Comparison of ENCODE assay signal across 24 cellular contexts in the genomic region with DNA sequence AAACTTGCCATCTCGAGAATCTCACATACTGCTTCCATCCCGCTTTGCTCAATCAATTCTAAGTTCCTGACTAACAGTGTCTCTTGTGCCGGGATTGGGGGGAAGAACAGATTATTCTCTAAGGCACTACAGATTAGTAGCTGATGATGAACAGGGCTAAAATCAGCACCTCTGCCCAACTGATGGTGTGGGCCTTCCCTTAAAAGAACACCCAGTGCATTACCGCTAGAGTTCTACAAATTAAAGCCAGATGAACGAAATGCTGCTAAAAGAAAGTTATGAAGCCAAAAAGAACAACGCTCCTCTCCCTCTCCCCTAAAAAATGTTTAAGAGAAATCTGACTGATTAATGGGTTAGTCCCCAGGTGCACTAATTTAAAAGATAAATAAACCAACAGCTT. TPM values are rescaled to one million over a fixed set of nuclear protein-coding genes. Genes with fewer than 3 reads are reported as not detected.
DNase-seq lines count a peak whose midpoint lies in the region; ATAC-seq, FAIRE-seq and TF ChIP-seq lines count a peak whose summit lies in the region.
"Had no signal": no experiment of that assay in that cellular context is flagged by ENCODE, and none has a peak within 500 bp of the region (broad histone marks: within the 10 kb centered on the region; RNA-seq: fewer than 3 reads in every experiment).

No MANE protein-coding gene starts in this region.

- no peak overlapping the region for H2BK12ac ChIP-seq in mesenchymal stem cell (ENCODE audit: low read length in 2 of 2)

- WGBS in IMR-90 (ENCODE audit: extremely low coverage in 2 of 2, insufficient read length in 1 of 2), 2 experiments, result no CpG with 5 or more reads among the region's 6 CpGs
- 91% methylated on average over 6 of the region's 6 CpGs for WGBS in GM12878 (ENCODE audit: insufficient coverage, insufficient replicate concordance, low lambda C conversion rate, missing lambda C conversion rate)
- WGBS in mesenchymal stem cell, result 95% methylated on average over 5 of the region's 6 CpGs
- 89% methylated on average over 6 of the region's 6 CpGs for WGBS in mammary epithelial cell (ENCODE audit: low coverage, missing lambda C conversion rate)

- no peak for TF ChIP-seq POLR2A in IMR-90 (IDR thresholded peaks at IDR 0.05; ENCODE audit: low read depth, low read length)
- no peak for TF ChIP-seq POLR2A in GM12878 (IDR thresholded peaks at IDR 0.05; ENCODE audit: low read depth, low read length)

- dilution Hi-C loops in IMR-90 (cut with HindIII; ENCODE audit: low sequenced_read_pairs, unreplicated experiment), result no loop called here
- dilution Hi-C loops in mammary epithelial cell (cut with HindIII; ENCODE audit: low sequenced_read_pairs), result no loop called here

- H2AFZ ChIP-seq in IMR-90 (replicated peaks; ENCODE audit: low read length, poor library complexity), result no peak overlapping the region
- H2AFZ ChIP-seq in GM12878 (ENCODE audit: control insufficient read depth, low read depth, low read length), result no peak overlapping the region
- no peak overlapping the region for H2AFZ ChIP-seq in mesenchymal stem cell (ENCODE audit: low read depth, low read length)
- H2AFZ ChIP-seq in mammary epithelial cell (ENCODE audit: low read depth, low read length), result no peak overlapping the region

- H3K23ac ChIP-seq in IMR-90 (ENCODE audit: low read depth, low read length) (peak overlapping the region; percentile 38; the same call in 1 of the 2 replicates), mesenchymal stem cell (ENCODE audit: low read length in 2 of 2) (no peak overlapping the region)

- POLR2A ChIA-PET in IMR-90 (lab: Charles Lee; ENCODE audit: unreplicated experiment), result no interaction called here
- POLR2A ChIA-PET in GM12878 (lab: Charles Lee), result interaction anchor here (0.8 to 1.5 kb wide), 5 partner anchors 10 to 21 kb away, joined by 3 to 6 read pairs (median 3); no protein-coding TSS in a partner anchor

- no peak overlapping the region for H4K5ac ChIP-seq in IMR-90 (ENCODE audit: low read depth, low read length)

- peak overlapping the region; percentile 9 for H3K4me3 ChIP-seq in AG10803 (ENCODE audit: low read length)
- no peak overlapping the region for H3K4me3 ChIP-seq in IMR-90 (ENCODE audit: insufficient read depth, low read depth, low read length)
- peak overlapping the region; percentile 43; the same call in 1 of the 2 replicates for H3K4me3 ChIP-seq in GM12878
- H3K4me3 ChIP-seq in mesenchymal stem cell (ENCODE audit: insufficient read depth in 1 of 2, low read depth in 1 of 2, low read length in 2 of 2), result peak overlapping the region in 1 of 2 experiments; percentile 61
- H3K4me3 ChIP-seq in mammary epithelial cell (replicated peaks in 1 of 3; ENCODE audit: insufficient read depth in 1 of 3, low read depth in 2 of 3, low read length in 3 of 3), result no peak overlapping the region
- H3K4me3 ChIP-seq: breast epithelium, dorsolateral prefrontal cortex, tibial artery had no signal

- peaks cover 10% of the 10 kb centered on the region for H3K9me1 ChIP-seq in IMR-90 (ENCODE audit: insufficient read depth, low read length)

- H3K56ac ChIP-seq in IMR-90 (ENCODE audit: extremely low read depth, insufficient read depth, low read length), result no peak overlapping the region

- H3K9ac ChIP-seq in IMR-90 (ENCODE audit: low read depth, low read length) (no peak overlapping the region), GM12878 (ENCODE audit: control insufficient read depth, insufficient read depth, low read length) (no peak overlapping the region), mesenchymal stem cell (ENCODE audit: low read length) (peak overlapping the region; percentile 72), mammary epithelial cell (ENCODE audit: insufficient read depth, low read length) (no peak overlapping the region)

- TF ChIP-seq EP300 in GM12878 (IDR thresholded peaks at IDR 0.05; ENCODE audit: borderline replicate concordance in 1 of 2, control insufficient read depth in 1 of 2, low read depth in 2 of 2, low read length in 2 of 2), result no peak

- no peaks in the 10 kb centered on the region for H3K27me3 ChIP-seq in IMR-90 (ENCODE audit: control insufficient read depth, insufficient read depth, low read length)
- no peaks in the 10 kb centered on the region for H3K27me3 ChIP-seq in GM12878 (replicated peaks in 1 of 2; ENCODE audit: control insufficient read depth in 2 of 2, insufficient read depth in 2 of 2, low read length in 1 of 2)
- H3K27me3 ChIP-seq in mesenchymal stem cell (ENCODE audit: control insufficient read depth in 1 of 2, insufficient read depth in 1 of 2, low read length in 2 of 2), result no peaks in the 10 kb centered on the region
- no peaks in the 10 kb centered on the region for H3K27me3 ChIP-seq in mammary epithelial cell (ENCODE audit: insufficient read depth, low read length)
- H3K27me3 ChIP-seq: breast epithelium, dorsolateral prefrontal cortex, neutrophil, tibial artery had no signal

- H3K18ac ChIP-seq in IMR-90 (ENCODE audit: low read depth, low read length) (no peak overlapping the region), mesenchymal stem cell (ENCODE audit: low read depth in 1 of 2, low read length in 2 of 2) (no peak overlapping the region)

- CTCF ChIA-PET in IMR-90 (lab: Yijun Ruan, JAX) (no interaction called here), GM12878 (lab: Yijun Ruan, JAX) (interaction anchor here (1.0 to 2.9 kb wide), 6 partner anchors 14 to 242 kb away, joined by 3 to 10 read pairs (median 4); partner anchors contain the start of gene EFCAB13), mammary epithelial cell (lab: Charles Lee; ENCODE audit: low non-redundant PET) (no interaction called here)

- no peaks in the 10 kb centered on the region for H3K9me3 ChIP-seq in IMR-90 (ENCODE audit: control insufficient read depth, insufficient read depth, low read length)
- H3K9me3 ChIP-seq in GM12878 (replicated peaks; ENCODE audit: control insufficient read depth, insufficient read depth, low read length), result no peaks in the 10 kb centered on the region
- H3K9me3 ChIP-seq in mesenchymal stem cell (ENCODE audit: control insufficient read depth, low read length), result no peaks in the 10 kb centered on the region
- no peaks in the 10 kb centered on the region for H3K9me3 ChIP-seq in mammary epithelial cell (replicated peaks; ENCODE audit: insufficient read depth, low read length)
- H3K9me3 ChIP-seq: breast epithelium, neutrophil, tibial artery had no signal

- H3K79me1 ChIP-seq in IMR-90 (ENCODE audit: low read depth in 1 of 2, low read length in 2 of 2) (peaks cover 8 to 40% of the 10 kb centered on the region in 2 experiments; a peak in 3 of 4 replicates), mesenchymal stem cell (replicated peaks; ENCODE audit: low read length, poor library complexity, severe bottlenecking) (peaks cover 2% of the 10 kb centered on the region)

- TF ChIP-seq CTCF in AG10803 (conservative IDR thresholded peaks at IDR 0.05; ENCODE audit: low read length), result no peak
- no peak for TF ChIP-seq CTCF in IMR-90 (conservative IDR thresholded peaks at IDR 0.05; ENCODE audit: low read depth, low read length)
- no peak for TF ChIP-seq CTCF in GM12878 (IDR thresholded peaks at IDR 0.05 in 2 of 3, conservative IDR thresholded peaks at IDR 0.05 in 1 of 3; ENCODE audit: control insufficient read depth in 2 of 3, extremely low read depth in 1 of 3, insufficient read depth in 1 of 3, low read depth in 3 of 3, low read length in 3 of 3)
- no peak for TF ChIP-seq CTCF in mammary epithelial cell (conservative IDR thresholded peaks at IDR 0.05 in 1 of 2, IDR thresholded peaks at IDR 0.05 in 1 of 2; ENCODE audit: extremely low read depth in 1 of 2, insufficient read depth in 1 of 2, low read depth in 1 of 2, low read length in 2 of 2)

- H3K36me3 ChIP-seq in IMR-90 (ENCODE audit: control insufficient read depth, insufficient read depth, low read length), result peaks cover 7% of the 10 kb centered on the region
- peaks cover 2 to 8% of the 10 kb centered on the region in 2 experiments; a peak in 3 of 4 replicates for H3K36me3 ChIP-seq in GM12878 (ENCODE audit: control insufficient read depth in 2 of 2, insufficient read depth in 2 of 2, low read length in 1 of 2)
- H3K36me3 ChIP-seq in mesenchymal stem cell (ENCODE audit: control insufficient read depth in 1 of 2, insufficient read depth in 2 of 2, low read depth in 1 of 2, low read length in 2 of 2), result peaks cover 5 to 26% of the 10 kb centered on the region in 2 experiments
- peaks cover 12% of the 10 kb centered on the region for H3K36me3 ChIP-seq in mammary epithelial cell (ENCODE audit: insufficient read depth, low read length)
- H3K36me3 ChIP-seq: breast epithelium, neutrophil had no signal

- H2BK5ac ChIP-seq in IMR-90 (ENCODE audit: low read depth, low read length, poor library complexity, severe bottlenecking), result no peak overlapping the region
- no peak overlapping the region for H2BK5ac ChIP-seq in mesenchymal stem cell (ENCODE audit: low read depth, low read length, poor library complexity, severe bottlenecking)

- no peak overlapping the region for H2AK5ac ChIP-seq in IMR-90 (ENCODE audit: low read depth, low read length)
- H2AK5ac ChIP-seq in mesenchymal stem cell (ENCODE audit: low read length, severe bottlenecking), result no peak overlapping the region

- no peak overlapping the region for H3K27ac ChIP-seq in IMR-90 (ENCODE audit: insufficient read depth, low read length)
- no peak overlapping the region for H3K27ac ChIP-seq in GM12878 (ENCODE audit: control insufficient read depth, insufficient read depth)
- H3K27ac ChIP-seq in mesenchymal stem cell (ENCODE audit: low read length, poor library complexity, severe bottlenecking), result no peak overlapping the region
- no peak overlapping the region for H3K27ac ChIP-seq in mammary epithelial cell (ENCODE audit: insufficient read depth, low read depth, low read length)
- H3K27ac ChIP-seq: breast epithelium, dorsolateral prefrontal cortex, neutrophil, tibial artery had no signal

- H3K4ac ChIP-seq in IMR-90 (ENCODE audit: low read depth, low read length), result no peak overlapping the region
- H3K4ac ChIP-seq in mesenchymal stem cell (ENCODE audit: low read depth in 1 of 2, low read length in 2 of 2), result no peak overlapping the region

- H2BK15ac ChIP-seq in IMR-90 (ENCODE audit: low read depth, low read length) (no peak overlapping the region), mesenchymal stem cell (ENCODE audit: low read depth, poor library complexity, severe bottlenecking) (no peak overlapping the region)

- DNase-seq in AG10803 (ENCODE audit: low read depth), result peak; percentile 59
- no peak for DNase-seq in IMR-90
- no peak for DNase-seq in GM12878 (ENCODE audit: low read depth, low spot score)
- no peak for DNase-seq in mesenchymal stem cell
- no peak for DNase-seq in mucosa of gallbladder (ENCODE audit: low spot score)
- no peak for DNase-seq in mammary epithelial cell
- DNase-seq: activated B cell treated with CpG ODN at 0.5 μM for 24 hours; activated CD8-positive, alpha-beta T cell treated with anti-CD3 and anti-CD28 coated beads, Interleukin-2, amount 10 ng/mL, durations not matched to agents 7 days and 5 days; activated T-cell treated with anti-CD3 and anti-CD28 coated beads, Interleukin-2, amount 50 U/mL, for 4 hours; CD4-positive, alpha-beta T cell; DMS79; dorsolateral prefrontal cortex; kidney glomerular epithelial cell; NCI-H2081; NCI-H446 treated with DMSO at 0.1 percent for 48 hours; retina; tibial artery had no signal

- no peak for TF ChIP-seq RAD21 in IMR-90 (IDR thresholded peaks at IDR 0.05; ENCODE audit: low read length)
- no peak for TF ChIP-seq RAD21 in GM12878 (IDR thresholded peaks at IDR 0.05; ENCODE audit: insufficient read depth, low read depth, low read length)

- H4K8ac ChIP-seq in IMR-90 (ENCODE audit: low read depth in 2 of 2, low read length in 2 of 2) (no peak overlapping the region; a peak in 1 of 4 replicates), mesenchymal stem cell (ENCODE audit: low read length) (no peak overlapping the region)

- ATAC-seq in IMR-90 (ENCODE audit: low read depth) (no peak), GM12878 (no peak), GM19324 (IDR thresholded peaks at IDR 0.05; ENCODE audit: low FRiP score, unreplicated experiment) (no peak), GM21367 (IDR thresholded peaks at IDR 0.05; ENCODE audit: unreplicated experiment) (no peak)
- ATAC-seq: activated CD8-positive, alpha-beta T cell treated with anti-CD3 and anti-CD28 coated beads, Interleukin-2, amount 10 ng/mL, durations not matched to agents 7 days and 5 days; activated T-cell treated with anti-CD3 and anti-CD28 coated beads, Interleukin-2, amount 50 U/mL, for 4 hours; esophagus mucosa; stimulated activated memory B cell treated with anti-CD40 and anti-IgM and Interleukin-4, amounts not matched to agents 10 μg/mL and 1 μg/mL and 100 μg/mL, for 72 hours had no signal

- peak overlapping the region; percentile 39 for H2AK9ac ChIP-seq in IMR-90 (replicated peaks; ENCODE audit: low read depth, low read length, poor library complexity)

- peaks cover 10% of the 10 kb centered on the region for H3K4me1 ChIP-seq in IMR-90 (ENCODE audit: control insufficient read depth, insufficient read depth, low read length)
- no peaks in the 10 kb centered on the region for H3K4me1 ChIP-seq in GM12878 (ENCODE audit: control insufficient read depth, insufficient read depth, low read length)
- no peaks in the 10 kb centered on the region for H3K4me1 ChIP-seq in mesenchymal stem cell (ENCODE audit: control insufficient read depth, insufficient read depth, low read depth, low read length)
- no peaks in the 10 kb centered on the region for H3K4me1 ChIP-seq in mammary epithelial cell (ENCODE audit: insufficient read depth, low read length)
- H3K4me1 ChIP-seq: breast epithelium had no signal

- H4K20me1 ChIP-seq in IMR-90 (ENCODE audit: insufficient read depth, low read length), result peaks cover 76% of the 10 kb centered on the region
- H4K20me1 ChIP-seq in GM12878 (ENCODE audit: control insufficient read depth, insufficient read depth), result no peaks in the 10 kb centered on the region; the same call in 1 of the 2 replicates
- peaks cover 2% of the 10 kb centered on the region for H4K20me1 ChIP-seq in mammary epithelial cell (ENCODE audit: insufficient read depth, low read length)

- RAD21 ChIA-PET in GM12878 (lab: Charles Lee; ENCODE audit: unreplicated experiment), result interaction anchor here (0.7 to 4.6 kb wide), 4 partner anchors 19 to 478 kb away, joined by 3 to 21 read pairs (median 3); no protein-coding TSS in a partner anchor

- no peak overlapping the region for H2BK20ac ChIP-seq in IMR-90 (ENCODE audit: low read depth, low read length)

- BruUV-seq in IMR-90 (replicated peaks; lab: Mats Ljungman, UMichigan), result no TSS peak
- BruUV-seq in GM12878 (replicated peaks; lab: Mats Ljungman, UMichigan), result no TSS peak
- no TSS peak for BruUV-seq in mammary epithelial cell (replicated peaks; lab: Mats Ljungman, UMichigan)

- H4K91ac ChIP-seq in IMR-90 (ENCODE audit: insufficient read depth, low read depth, low read length) (no peak overlapping the region), mesenchymal stem cell (ENCODE audit: low read length) (no peak overlapping the region)

- FAIRE-seq in GM12878 (lab: Jason Lieb, UNC), result no peak
- FAIRE-seq: H54 had no signal

- intact Hi-C loops in IMR-90 (cut with micrococcal nuclease) (loop anchor here (5.0 kb wide), 1 partner anchor 133 kb away; no protein-coding TSS in a partner anchor), GM12878 (cut with micrococcal nuclease; ENCODE audit: unreplicated experiment) (no loop called here), mammary epithelial cell (cut with micrococcal nuclease) (no loop called here)

- H2BK120ac ChIP-seq in IMR-90 (ENCODE audit: low read depth, low read length), result no peak overlapping the region
- H2BK120ac ChIP-seq in mesenchymal stem cell (ENCODE audit: low read depth, low read length), result no peak overlapping the region

- H3K14ac ChIP-seq in IMR-90 (replicated peaks; ENCODE audit: low read depth, low read length) (peak overlapping the region; percentile 40; the same call in 1 of the 2 replicates), mesenchymal stem cell (ENCODE audit: low read length in 2 of 2) (no peak overlapping the region)

- in situ Hi-C loops in IMR-90 (cut with MboI; ENCODE audit: low sequenced_read_pairs), result no loop called here
- in situ Hi-C loops in GM12878 (cut with MboI), result no loop called here
- in situ Hi-C loops in mammary epithelial cell (cut with MboI; ENCODE audit: low sequenced_read_pairs in 2 of 2), result no loop called here

- SMC1A ChIA-PET in GM12878 (lab: Charles Lee; ENCODE audit: uncharacterized antibody, unreplicated experiment), result interaction anchor here (0.8 to 5.6 kb wide), 8 partner anchors 9 to 131 kb away, joined by 3 to 52 read pairs (median 3); no protein-coding TSS in a partner anchor

- H3K4me2 ChIP-seq in IMR-90 (ENCODE audit: low read depth, low read length) (peak overlapping the region; percentile 26; the same call in 1 of the 2 replicates), GM12878 (ENCODE audit: control insufficient read depth, insufficient read depth) (peak overlapping the region; percentile 46), mesenchymal stem cell (ENCODE audit: low read length, poor library complexity, severe bottlenecking) (peak overlapping the region; percentile 37), mammary epithelial cell (ENCODE audit: insufficient read depth, low read depth, low read length) (no peak overlapping the region)

- H3K79me2 ChIP-seq in GM12878 (ENCODE audit: control insufficient read depth, insufficient read depth, low read length) (peaks cover 86% of the 10 kb centered on the region), mammary epithelial cell (ENCODE audit: insufficient read depth, low read length) (peaks cover 90% of the 10 kb centered on the region)

RNA-seq across cellular contexts. Expression of gene CDC27, which starts 4.4 kb away (rescaled TPM):
- total RNA-seq in IMR-90 (2012; rRNA removed) (170 and 190 TPM in 2 replicates), GM12878 (2014; rRNA removed) (94.8 and 118 TPM in 2 replicates), GM12878 (2014; rRNA removed; fragmentation: Illumina TruSeq; extraction: Trizol) (92.5 and 100.0 TPM in 2 replicates), GM12878 (2021) (116 and 125 TPM in 2 replicates), mucosa of gallbladder (75.2 TPM), mammary epithelial cell (100 to 1,000 TPM in 1 of 2 donors, 10 to 100 TPM in 1; 80.7 to 128 TPM)
- polyA plus RNA-seq in IMR-90 (2012; rRNA removed) (47.7 and 57.9 TPM in 2 replicates), GM12878 (2011; rRNA removed) (138 and 157 TPM in 2 replicates), GM12878 (2014; fragmentation: Illumina TruSeq; extraction: Trizol) (99.7 and 118 TPM in 2 replicates), GM12878 (2014; fragmentation: Nextera tagmentation; extraction: Ambion mirVana) (10 to 100 TPM; 23.2 to 27.2 TPM), GM12878 (2014; rRNA removed) (44.7 and 47.3 TPM in 2 replicates), GM12878 (2016; fragmentation: Nextera tagmentation; extraction: Ambion mirVana) (10 to 100 TPM; 97.2 to 98.4 TPM), mammary epithelial cell (84.5 TPM)
- polyA plus RNA-seq in IMR-90 (2012; cell fraction: cytosol; rRNA removed), result 12.3 and 13.8 TPM in 2 replicates
- polyA plus RNA-seq in IMR-90 (2012; cell fraction: nucleus; rRNA removed; ENCODE audit: low replicate concordance), result 15.1 and 99.8 TPM in 2 replicates
- 118 and 123 TPM in 2 replicates for total RNA-seq in GM12878 (2013; cell fraction: nucleolus; rRNA removed)
- polyA plus RNA-seq in GM12878 (2011; ENCODE audit: low read depth), result 36.8 TPM
- polyA plus RNA-seq in GM12878 (2011; cell fraction: cytosol; rRNA removed), result 81.8 and 88.7 TPM in 2 replicates
- 97.1 and 105 TPM in 2 replicates for polyA plus RNA-seq in GM12878 (2011; cell fraction: nucleus; rRNA removed)
- 32.2 and 41.5 TPM in 2 replicates for polyA plus RNA-seq in GM12878 (2012)
- 214 and 252 TPM in 2 replicates for polyA minus RNA-seq in GM12878 (2011; rRNA and poly(A)+ RNA removed)
- polyA minus RNA-seq in GM12878 (2011; cell fraction: cytosol; rRNA and poly(A)+ RNA removed), result 59.7 and 63.4 TPM in 2 replicates
- polyA minus RNA-seq in GM12878 (2011; cell fraction: nucleus; rRNA and poly(A)+ RNA removed), result 30.2 and 43.7 TPM in 2 replicates
- polyA plus RNA-seq in mesenchymal stem cell (2013, experiment 1 of 2), result 59.1 TPM
- 61.1 TPM for polyA plus RNA-seq in mesenchymal stem cell (2013, experiment 2 of 2)
- 155 TPM for polyA minus RNA-seq in mammary epithelial cell

RNA-seq across cellular contexts. Expression of gene MYL4, which starts 24.5 kb away (rescaled TPM):
- 0.28 TPM in 1 of 2 replicates, not detected in the other for total RNA-seq in IMR-90 (2012; rRNA removed)
- polyA plus RNA-seq in IMR-90 (2012; rRNA removed), result 0.20 TPM in 1 of 2 replicates, not detected in the other
- 0.14 TPM in 1 of 2 replicates, not detected in the other for polyA plus RNA-seq in IMR-90 (2012; cell fraction: cytosol; rRNA removed)
- polyA plus RNA-seq in IMR-90 (2012; cell fraction: nucleus; rRNA removed; ENCODE audit: low replicate concordance), result 0.41 and 0.42 TPM in 2 replicates
- total RNA-seq in GM12878 (2013; cell fraction: nucleolus; rRNA removed), result not detected in 2 replicates
- 1.1 TPM in 1 of 2 replicates, not detected in the other for total RNA-seq in GM12878 (2014; rRNA removed)
- 0.41 and 0.58 TPM in 2 replicates for total RNA-seq in GM12878 (2014; rRNA removed; fragmentation: Illumina TruSeq; extraction: Trizol)
- total RNA-seq in GM12878 (2021), result 0.96 TPM in 1 of 2 replicates, not detected in the other
- not detected for polyA plus RNA-seq in GM12878 (2011; ENCODE audit: low read depth)
- 0.20 TPM in 1 of 2 replicates, not detected in the other for polyA plus RNA-seq in GM12878 (2011; rRNA removed)
- polyA plus RNA-seq in GM12878 (2011; cell fraction: cytosol; rRNA removed), result 0.13 and 0.17 TPM in 2 replicates
- polyA plus RNA-seq in GM12878 (2011; cell fraction: nucleus; rRNA removed), result 0.29 and 0.37 TPM in 2 replicates
- 0.15 TPM in 1 of 2 replicates, not detected in the other for polyA plus RNA-seq in GM12878 (2012)
- 0.44 TPM in 1 of 2 replicates, not detected in the other for polyA plus RNA-seq in GM12878 (2014; fragmentation: Illumina TruSeq; extraction: Trizol)
- polyA plus RNA-seq in GM12878 (2014; fragmentation: Nextera tagmentation; extraction: Ambion mirVana), result 1 to 10 TPM; 1.2 to 1.5 TPM
- polyA plus RNA-seq in GM12878 (2014; rRNA removed), result 0.23 and 0.43 TPM in 2 replicates
- 1 to 10 TPM in 1 of 2 experiments, under 1 TPM in 1; 0.50 to 1.6 TPM for polyA plus RNA-seq in GM12878 (2016; fragmentation: Nextera tagmentation; extraction: Ambion mirVana)
- polyA minus RNA-seq in GM12878 (2011; rRNA and poly(A)+ RNA removed), result not detected in 2 replicates
- not detected in 2 replicates for polyA minus RNA-seq in GM12878 (2011; cell fraction: cytosol; rRNA and poly(A)+ RNA removed)
- polyA minus RNA-seq in GM12878 (2011; cell fraction: nucleus; rRNA and poly(A)+ RNA removed), result not detected in 2 replicates
- 0.22 TPM for polyA plus RNA-seq in mesenchymal stem cell (2013, experiment 1 of 2)
- polyA plus RNA-seq in mesenchymal stem cell (2013, experiment 2 of 2), result 0.14 TPM
- 0.55 TPM for total RNA-seq in mucosa of gallbladder
- not detected for total RNA-seq in mammary epithelial cell
- polyA plus RNA-seq in mammary epithelial cell, result not detected
- polyA minus RNA-seq in mammary epithelial cell, result not detected
- total RNA-seq: activated B cell treated with CpG ODN at 0.5 μM for 24 hours; activated CD8-positive, alpha-beta T cell treated with anti-CD3 and anti-CD28 coated beads, Interleukin-2, amount 10 ng/mL, durations not matched to agents 7 days and 5 days; activated T-cell treated with anti-CD3 and anti-CD28 coated beads, Interleukin-2, amount 50 U/mL, for 4 hours; breast epithelium; CD4-positive, alpha-beta T cell; esophagus mucosa had no signal

Comparison
In these comparisons a context has a peak if more than half of its experiments do, and no peak if none do; other contexts are left out.
1. H3K4me3 ChIP-seq: peak in AG10803 (single experiment) and GM12878 (single experiment); none in IMR-90 (single experiment) and mammary epithelial cell (0 of 3).